In the genomic region with DNA sequence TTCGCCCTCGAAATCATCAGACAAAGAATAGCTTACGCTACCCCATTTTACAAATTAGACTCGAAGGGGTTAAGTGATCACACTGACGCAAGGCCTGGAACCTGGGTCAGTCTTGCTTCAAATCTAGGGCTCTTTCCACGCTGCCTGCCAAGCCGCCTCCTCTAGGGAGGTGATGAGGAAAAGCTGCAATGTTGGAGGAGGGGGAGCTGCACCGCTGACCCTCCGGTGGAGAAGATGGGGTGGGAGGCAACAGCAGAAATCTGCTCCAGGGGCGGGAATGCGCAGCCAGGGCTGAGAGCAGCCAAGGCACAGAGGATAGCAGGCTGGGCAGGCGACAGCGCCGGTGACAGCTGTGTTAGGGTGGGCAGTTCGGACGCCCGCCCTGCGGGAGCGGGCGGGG, we compare ENCODE assay signal across 8 cellular contexts. TPM values are rescaled to one million over a fixed set of nuclear protein-coding genes. Genes with fewer than 3 reads are reported as not detected.
DNase-seq lines count a peak whose midpoint lies in the region; ATAC-seq lines count a peak whose summit lies in the region.

No MANE protein-coding gene starts in this region.

- peaks cover 29% of the 10 kb centered on the region for H3K4me1 Mint-ChIP-seq in activated naive CD4-positive, alpha-beta T cell treated with anti-CD3 and anti-CD28 coated beads, Interleukin-2, amount 50 U/mL, for 24 hours

- peaks cover 4% of the 10 kb centered on the region for H3K36me3 Mint-ChIP-seq in activated naive CD4-positive, alpha-beta T cell treated with anti-CD3 and anti-CD28 coated beads, Interleukin-2, amount 50 U/mL, for 24 hours

- peak overlapping the region; percentile 99 for H3K27ac Mint-ChIP-seq in activated naive CD4-positive, alpha-beta T cell treated with anti-CD3 and anti-CD28 coated beads, Interleukin-2, amount 50 U/mL, for 24 hours

- ATAC-seq in HG02763 (IDR thresholded peaks at IDR 0.05; ENCODE audit: unreplicated experiment): no peak
- ATAC-seq in HG02973 (IDR thresholded peaks at IDR 0.05; ENCODE audit: unreplicated experiment): no peak

- H3K27ac ChIP-seq in cingulate gyrus (ENCODE audit: low read depth, low read length) (peak overlapping the region; percentile 99), mesodermal cell (ENCODE audit: low read depth, low read length, severe bottlenecking) (peak overlapping the region; percentile 98)

- H3K27me3 Mint-ChIP-seq in activated naive CD4-positive, alpha-beta T cell treated with anti-CD3 and anti-CD28 coated beads, Interleukin-2, amount 50 U/mL, for 24 hours: no peaks in the 10 kb centered on the region

- H3K4me3 ChIP-seq in mesodermal cell (ENCODE audit: extremely low read depth, insufficient read depth, low read length, poor library complexity, severe bottlenecking): peak overlapping the region; percentile 99

- H3K4me3 Mint-ChIP-seq in activated naive CD4-positive, alpha-beta T cell treated with anti-CD3 and anti-CD28 coated beads, Interleukin-2, amount 50 U/mL, for 24 hours: peak overlapping the region; percentile 99

- 0% methylated on average over 8 to 12 of the region's 20 CpGs for WGBS in mesodermal cell (ENCODE audit: insufficient coverage in 2 of 2), 2 experiments

- peaks cover 44% of the 10 kb centered on the region for H3K36me3 ChIP-seq in mesodermal cell (ENCODE audit: control insufficient read depth, insufficient read depth, low read length)

- peaks cover 9% of the 10 kb centered on the region for H3K4me1 ChIP-seq in mesodermal cell (ENCODE audit: control insufficient read depth, insufficient read depth, low read length, poor library complexity, severe bottlenecking)

- DNase-seq in activated naive CD4-positive, alpha-beta T cell treated with anti-CD3 and anti-CD28 coated beads, Interleukin-2, amount 50 U/mL, for 16 hours: no peak
- DNase-seq in NCI-H2029 treated with DMSO at 0.1 percent for 48 hours (lab: John Stamatoyannopoulos, UW): no peak
- no peak for DNase-seq in EL

- H3K9me3 ChIP-seq in mesodermal cell (ENCODE audit: control insufficient read depth, low read length): no peaks in the 10 kb centered on the region

- H3K9me3 Mint-ChIP-seq in activated naive CD4-positive, alpha-beta T cell treated with anti-CD3 and anti-CD28 coated beads, Interleukin-2, amount 50 U/mL, for 24 hours: no peaks in the 10 kb centered on the region

RNA-seq across cellular contexts. Expression of gene SYVN1, which starts 0.6 kb away (rescaled TPM):
- 39.7 TPM for polyA plus RNA-seq in mesodermal cell (2013, experiment 1 of 2)
- polyA plus RNA-seq in mesodermal cell (2013, experiment 2 of 2): 33.4 TPM

RNA-seq across cellular contexts. Expression of gene MRPL49, which starts 11.6 kb away (rescaled TPM):
- 38.0 TPM for polyA plus RNA-seq in mesodermal cell (2013, experiment 1 of 2)
- 31.1 TPM for polyA plus RNA-seq in mesodermal cell (2013, experiment 2 of 2)

RNA-seq across cellular contexts. Expression of gene FAU, which starts 11.8 kb away (rescaled TPM):
- 921 TPM for polyA plus RNA-seq in mesodermal cell (2013, experiment 1 of 2)
- polyA plus RNA-seq in mesodermal cell (2013, experiment 2 of 2): 789 TPM

RNA-seq across cellular contexts. Expression of gene ZNHIT2, which starts 16.2 kb away (rescaled TPM):
- 7.3 TPM for polyA plus RNA-seq in mesodermal cell (2013, experiment 1 of 2)
- 4.8 TPM for polyA plus RNA-seq in mesodermal cell (2013, experiment 2 of 2)

RNA-seq across cellular contexts. Expression of gene TM7SF2, which starts 22.1 kb away (rescaled TPM):
- polyA plus RNA-seq in mesodermal cell (2013, experiment 1 of 2): 40.0 TPM
- 40.8 TPM for polyA plus RNA-seq in mesodermal cell (2013, experiment 2 of 2)
